In the genomic region with DNA sequence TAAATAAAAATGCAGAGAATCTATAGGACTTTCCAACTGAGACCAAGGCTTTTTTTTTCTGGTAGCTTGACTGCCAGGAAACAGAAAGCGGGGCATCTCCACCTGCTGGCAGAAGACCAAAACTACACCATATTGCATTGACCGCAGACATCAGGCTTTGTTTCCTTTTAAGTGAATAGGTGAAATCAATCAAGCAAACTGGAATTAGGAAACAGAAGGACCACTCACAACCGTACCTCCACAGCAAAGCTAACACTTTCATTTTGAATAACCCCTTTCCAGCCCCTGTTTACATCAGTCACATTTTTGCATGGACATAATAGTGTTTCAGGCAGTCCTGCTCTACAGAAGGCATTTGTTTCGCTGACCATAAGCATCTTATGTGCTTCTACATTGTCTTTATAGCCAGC, we compare ENCODE assay signal across 8 cellular contexts.
DNase-seq lines count a peak whose midpoint lies in the region; ATAC-seq, FAIRE-seq and TF ChIP-seq lines count a peak whose summit lies in the region.

No MANE protein-coding gene starts in this region.

- no peak overlapping the region for H3K4me3 ChIP-seq in GM12865 (ENCODE audit: low read depth, low read length)

- H3K4me3 Mint-ChIP-seq in endothelial cell (ENCODE audit: unreplicated experiment), result no peak overlapping the region
- H3K4me3 Mint-ChIP-seq in nephron progenitor cell, result no peak overlapping the region

- ATAC-seq in HG02798 (IDR thresholded peaks at IDR 0.05; ENCODE audit: poor library complexity, unreplicated experiment), result peak; percentile 74

- H3K27ac ChIP-seq in 22Rv1, result no peak overlapping the region

- H3K4me1 Mint-ChIP-seq in endothelial cell (ENCODE audit: unreplicated experiment) (no peaks in the 10 kb centered on the region), nephron progenitor cell (peaks cover 8% of the 10 kb centered on the region)

- H3K27ac Mint-ChIP-seq in endothelial cell (ENCODE audit: unreplicated experiment), result no peak overlapping the region
- no peak overlapping the region for H3K27ac Mint-ChIP-seq in nephron progenitor cell

- H3K36me3 Mint-ChIP-seq in endothelial cell (ENCODE audit: low read depth, unreplicated experiment) (no peaks in the 10 kb centered on the region), nephron progenitor cell (ENCODE audit: low read depth) (no peaks in the 10 kb centered on the region)

- H3K27me3 Mint-ChIP-seq in endothelial cell (ENCODE audit: unreplicated experiment) (no peaks in the 10 kb centered on the region), nephron progenitor cell (ENCODE audit: low read depth, poor library complexity) (peaks cover 4% of the 10 kb centered on the region)

- H3K9me3 Mint-ChIP-seq in endothelial cell (ENCODE audit: unreplicated experiment) (no peaks in the 10 kb centered on the region), nephron progenitor cell (peaks cover 20% of the 10 kb centered on the region)

- TF ChIP-seq CTCF in 22Rv1 (IDR thresholded peaks at IDR 0.05) (peak; percentile 74), GM12865 (IDR thresholded peaks at IDR 0.05; ENCODE audit: insufficient read depth, low read depth, low read length, missing control alignments) (peak; percentile 58), endothelial cell (IDR thresholded peaks at IDR 0.05; ENCODE audit: unreplicated experiment) (peak; percentile 61), nephron progenitor cell (IDR thresholded peaks at IDR 0.05) (peak; percentile 75)

- FAIRE-seq in urothelium cell line (lab: Jason Lieb, UNC), result no peak

- peak; percentile 70 for DNase-seq in GM12865 (ENCODE audit: low read depth)
- peak; percentile 4 for DNase-seq in NCI-H2196 (lab: John Stamatoyannopoulos, UW; ENCODE audit: unreplicated experiment)
- DNase-seq in activated CD4-positive, alpha-beta T cell treated with anti-CD3 and anti-CD28 coated beads, Interleukin-2, amount 50 U/mL, for 4 hours, result peak; percentile 3 to 22
- DNase-seq in endothelial cell (ENCODE audit: low spot score), result peak; percentile 38
- peak; percentile 42 for DNase-seq in nephron progenitor cell
- peak; percentile 11 for DNase-seq in urothelium cell line (ENCODE audit: low spot score)

Comparison
In these comparisons a context has a peak if more than half of its experiments do, and no peak if none do; other contexts are left out.
1. DNase-seq: peak in every context shown above with its lines; median percentile 70 in GM12865; 42 in nephron progenitor cell; 38 in endothelial cell; 12 in activated CD4-positive, alpha-beta T cell treated with anti-CD3 and anti-CD28 coated beads, Interleukin-2, amount 50 U/mL, for 4 hours; 11 in urothelium cell line; 4 in NCI-H2196.